Comparison of ENCODE assay signal across 8 cellular contexts in the genomic region with DNA sequence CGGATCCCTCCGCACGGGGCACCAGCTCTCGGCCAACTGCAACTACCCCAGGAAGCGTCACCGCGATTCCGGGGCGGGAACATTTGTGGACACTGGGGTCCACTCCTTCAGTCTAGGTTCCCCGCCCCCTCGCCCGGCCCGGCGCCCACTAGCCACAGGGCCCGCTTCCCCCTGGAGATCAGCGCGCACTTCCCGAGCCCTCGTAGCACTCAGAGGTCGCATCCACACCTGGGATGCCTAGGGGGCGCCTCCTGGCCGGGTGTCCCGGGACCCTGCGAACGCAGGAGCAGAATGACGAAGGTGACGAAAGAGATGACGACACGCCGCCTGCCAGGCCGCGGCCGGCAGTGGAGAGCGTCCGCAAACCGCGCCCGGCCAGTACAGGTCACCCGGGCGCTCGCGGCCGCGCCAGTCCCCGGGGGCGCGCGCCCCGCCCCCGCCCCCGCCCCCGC. TPM values are rescaled to one million over a fixed set of nuclear protein-coding genes. Genes with fewer than 3 reads are reported as not detected.
A peak's percentile ranks its signal among the peaks of the same experiment; 100 is the strongest.
DNase-seq lines count a peak whose midpoint lies in the region; ATAC-seq, FAIRE-seq and TF ChIP-seq lines count a peak whose summit lies in the region.

No MANE protein-coding gene starts in this region.

- no peaks in the 10 kb centered on the region for H3K9me3 ChIP-seq in WERI-Rb-1 (ENCODE audit: severe bottlenecking)
- H3K9me3 ChIP-seq in breast epithelium, result no peaks in the 10 kb centered on the region
- no peaks in the 10 kb centered on the region for H3K9me3 ChIP-seq in smooth muscle cell (replicated peaks; ENCODE audit: low read depth)

- H3K27ac ChIP-seq in WERI-Rb-1 (peak overlapping the region; percentile 74), breast epithelium (peak overlapping the region; percentile 98), smooth muscle cell (ENCODE audit: low read depth) (peak overlapping the region; percentile 87)

- no peaks in the 10 kb centered on the region for H3K9me3 Mint-ChIP-seq in immature natural killer cell

- H3K9ac ChIP-seq in smooth muscle cell (ENCODE audit: low read depth), result peak overlapping the region; percentile 95

- TF ChIP-seq CTCF in WERI-Rb-1 (IDR thresholded peaks at IDR 0.05; ENCODE audit: low read depth, low read length) (peak; percentile 30; the same call in 1 of the 2 replicates), breast epithelium (IDR thresholded peaks at IDR 0.05) (peak in 1 of 3 donors; percentile 8), smooth muscle cell (IDR thresholded peaks at IDR 0.05; ENCODE audit: borderline replicate concordance, insufficient read depth, poor library complexity, severe bottlenecking) (peak; percentile 13)

- H3K4me1 ChIP-seq in breast epithelium, result peaks cover 0 to 6% of the 10 kb centered on the region in 2 donors
- peaks cover 21% of the 10 kb centered on the region for H3K4me1 ChIP-seq in smooth muscle cell (ENCODE audit: low read depth)

- no peaks in the 10 kb centered on the region for H3K27me3 ChIP-seq in WERI-Rb-1 (ENCODE audit: insufficient read depth, low read depth, severe bottlenecking)
- no peaks in the 10 kb centered on the region for H3K27me3 ChIP-seq in breast epithelium
- no peaks in the 10 kb centered on the region for H3K27me3 ChIP-seq in smooth muscle cell (ENCODE audit: low read depth)

- peak overlapping the region; percentile 98 for H2AFZ ChIP-seq in smooth muscle cell (ENCODE audit: low read depth)

- peaks cover 22 to 28% of the 10 kb centered on the region in 2 donors for H3K4me1 Mint-ChIP-seq in immature natural killer cell

- DNase-seq in GM12891 (ENCODE audit: insufficient read length, low spot score) (peak; percentile 59), MV-4-11 (lab: John Stamatoyannopoulos, UW) (peak; percentile 60), WERI-Rb-1 (peak; percentile 85), breast epithelium (ENCODE audit: low spot score in 2 of 2) (peak; percentile 75 to 85), immature natural killer cell (peak; percentile 84 to 85 (median 84)), smooth muscle cell (lab: John Stamatoyannopoulos, UW; ENCODE audit: unreplicated experiment) (peak; percentile 52), NCI-H1092 (lab: John Stamatoyannopoulos, UW) (no peak)

- H3K27me3 Mint-ChIP-seq in immature natural killer cell (ENCODE audit: low read depth in 3 of 3), result peaks cover 11 to 17% (median 14%) of the 10 kb centered on the region in 3 donors

- peak; percentile 67 for ATAC-seq in HG02571 (IDR thresholded peaks at IDR 0.05; ENCODE audit: unreplicated experiment)

- H3F3A ChIP-seq in smooth muscle cell (ENCODE audit: low read depth), result peaks cover 7% of the 10 kb centered on the region

- peak overlapping the region; percentile 85 to 93 (median 92) for H3K27ac Mint-ChIP-seq in immature natural killer cell

- no peaks in the 10 kb centered on the region for H4K20me1 ChIP-seq in smooth muscle cell (ENCODE audit: low read depth)

- 1% methylated on average over 45 of the region's 52 CpGs for WGBS in smooth muscle cell (ENCODE audit: low lambda C conversion rate)

- peak overlapping the region; percentile 92 for H3K4me2 ChIP-seq in smooth muscle cell

- intact Hi-C loops in breast epithelium (cut with DNase I; ENCODE audit: low total_unique reads), result no loop called here

- TF ChIP-seq POLR2A in GM12891 (IDR thresholded peaks at IDR 0.05; ENCODE audit: low read depth, low read length), result no peak
- TF ChIP-seq POLR2A in breast epithelium (IDR thresholded peaks at IDR 0.05), result no peak

- no peaks in the 10 kb centered on the region for H3K79me2 ChIP-seq in smooth muscle cell (ENCODE audit: low read depth)

- H3K36me3 ChIP-seq in WERI-Rb-1, result no peaks in the 10 kb centered on the region
- no peaks in the 10 kb centered on the region for H3K36me3 ChIP-seq in breast epithelium
- H3K36me3 ChIP-seq in smooth muscle cell (ENCODE audit: low read depth), result no peaks in the 10 kb centered on the region

- no peak for FAIRE-seq in GM12891 (lab: Jason Lieb, UNC)

- peak overlapping the region; percentile 89 to 94 (median 92) for H3K4me3 Mint-ChIP-seq in immature natural killer cell

- H3K4me3 ChIP-seq in WERI-Rb-1 (ENCODE audit: low read depth, low read length) (peak overlapping the region; percentile 86), breast epithelium (peak overlapping the region; percentile 82 to 84 (median 84)), smooth muscle cell (peak overlapping the region; percentile 85)

- peaks cover 0 to 3% (median 0%) of the 10 kb centered on the region in 3 donors for H3K36me3 Mint-ChIP-seq in immature natural killer cell

TF ChIP-seq in GM12891, 5 proteins besides CTCF, POLR2A, EP300 and RAD21:
- TF ChIP-seq POU2F2 (IDR thresholded peaks at IDR 0.05; ENCODE audit: low read depth, low read length) (peak; percentile 48; the same call in 1 of the 2 replicates), PAX5 (IDR thresholded peaks at IDR 0.05; ENCODE audit: insufficient read depth, low read length, severe bottlenecking) (no peak), POLR2AphosphoS5 (IDR thresholded peaks at IDR 0.05; ENCODE audit: low read depth, low read length) (peak; percentile 43), TAF1 (IDR thresholded peaks at IDR 0.05; ENCODE audit: low read depth, low read length) (peak; percentile 36; the same call in 1 of the 2 replicates)

RNA-seq across cellular contexts. Expression of gene AIG1, which starts 0.3 kb away (rescaled TPM):
- polyA plus RNA-seq in GM12891 (2012; ENCODE audit: low read depth, missing spikeins), result 25.1 TPM
- total RNA-seq in breast epithelium (10 to 100 TPM; 43.0 to 53.6 (median 44.2) TPM), smooth muscle cell (25.9 and 27.2 TPM in 2 replicates)
- polyA plus RNA-seq in immature natural killer cell (10 to 100 TPM in 2 of 3 donors, 1 to 10 TPM in 1; 4.6 to 17.8 (median 12.3) TPM), smooth muscle cell (9.1 and 35.9 TPM in 2 replicates)
